ENCODE assay signal across 23 cellular contexts in the genomic region with DNA sequence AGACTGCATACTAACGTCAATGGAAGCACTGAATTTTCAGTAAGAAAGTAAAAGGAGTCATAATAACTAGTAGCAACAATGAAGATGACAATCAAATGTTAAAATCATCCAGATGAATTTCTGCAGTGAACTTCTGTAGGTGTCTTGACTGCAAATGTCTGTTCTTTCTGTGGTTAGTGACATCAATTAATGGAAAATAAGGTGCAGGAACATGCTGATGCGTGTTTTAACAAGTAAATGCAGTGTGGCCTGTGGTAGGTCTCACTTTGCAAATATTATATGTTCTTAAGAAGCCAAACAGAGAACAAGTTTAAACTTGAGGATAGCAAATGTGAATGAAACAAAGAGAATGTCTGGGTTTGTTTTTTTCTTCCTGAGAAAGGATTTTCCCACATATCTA. TPM values are rescaled to one million over a fixed set of nuclear protein-coding genes. Genes with fewer than 3 reads are reported as not detected.
A peak's percentile ranks its signal among the peaks of the same experiment; 100 is the strongest.
DNase-seq lines count a peak whose midpoint lies in the region; ATAC-seq and TF ChIP-seq lines count a peak whose summit lies in the region.
"Had no signal": no experiment of that assay in that cellular context is flagged by ENCODE, and none has a peak within 500 bp of the region (broad histone marks: within the 10 kb centered on the region; RNA-seq: fewer than 3 reads in every experiment).

No MANE protein-coding gene starts in this region.

- 70% methylated on average over 2 of the region's 2 CpGs for WGBS in right lobe of liver (ENCODE audit: insufficient coverage, low coverage, low lambda C conversion rate, missing lambda C conversion rate)

- TF ChIP-seq POLR2A in right lobe of liver (IDR thresholded peaks at IDR 0.05) = no peak

- no peaks in the 10 kb centered on the region for H3K36me3 ChIP-seq in right lobe of liver
- H3K36me3 ChIP-seq: neutrophil, right atrium auricular region, stomach, upper lobe of left lung had no signal

- peaks cover 83% of the 10 kb centered on the region for H3K4me1 Mint-ChIP-seq in activated T-cell treated with anti-CD3 and anti-CD28 coated beads, Interleukin-2, amount 50 U/mL, for 72 hours (ENCODE audit: low read depth)
- peaks cover 75% of the 10 kb centered on the region for H3K4me1 Mint-ChIP-seq in activated T-helper 1 cell treated with anti-CD3 and anti-CD28 coated beads, Interleukin-12 subunit alpha, Interleukin-12 subunit beta, Interleukin-2, Interleukin-4 antibody, amounts not matched to agents 30 ng/mL and 10 ng/mL and 1 ng/mL, durations not matched to agents 14 hours and 24 hours and 36 hours (ENCODE audit: low read depth)

- peak overlapping the region; percentile 93 for H3K27ac Mint-ChIP-seq in activated T-cell treated with anti-CD3 and anti-CD28 coated beads, Interleukin-2, amount 50 U/mL, for 72 hours
- peak overlapping the region; percentile 82 for H3K27ac Mint-ChIP-seq in activated T-helper 1 cell treated with anti-CD3 and anti-CD28 coated beads, Interleukin-12 subunit alpha, Interleukin-12 subunit beta, Interleukin-2, Interleukin-4 antibody, amounts not matched to agents 30 ng/mL and 10 ng/mL and 1 ng/mL, durations not matched to agents 14 hours and 24 hours and 36 hours

- peaks cover 5 to 13% of the 10 kb centered on the region in 2 donors for H3K36me3 Mint-ChIP-seq in activated T-cell treated with anti-CD3 and anti-CD28 coated beads, Interleukin-2, amount 50 U/mL, for 72 hours (ENCODE audit: insufficient read depth in 2 of 2)
- H3K36me3 Mint-ChIP-seq in activated T-helper 1 cell treated with anti-CD3 and anti-CD28 coated beads, Interleukin-12 subunit alpha, Interleukin-12 subunit beta, Interleukin-2, Interleukin-4 antibody, amounts not matched to agents 30 ng/mL and 10 ng/mL and 1 ng/mL, durations not matched to agents 14 hours and 24 hours and 36 hours (ENCODE audit: low read depth) = peaks cover 24% of the 10 kb centered on the region
- H3K36me3 Mint-ChIP-seq: T-cell had no signal

- H3K9me3 ChIP-seq in right lobe of liver = no peaks in the 10 kb centered on the region
- H3K9me3 ChIP-seq: body of pancreas, neutrophil, right atrium auricular region, stomach, upper lobe of left lung had no signal

- peak overlapping the region; percentile 85 for H3K27ac ChIP-seq in foreskin keratinocyte
- H3K27ac ChIP-seq in substantia nigra (ENCODE audit: low read depth, low read length, poor library complexity, severe bottlenecking) = peak overlapping the region; percentile 40
- no peak overlapping the region for H3K27ac ChIP-seq in right lobe of liver
- H3K27ac ChIP-seq: body of pancreas, neutrophil, right atrium auricular region, stomach, upper lobe of left lung, VCaP had no signal

- H3K27me3 ChIP-seq in foreskin keratinocyte = no peaks in the 10 kb centered on the region
- no peaks in the 10 kb centered on the region for H3K27me3 ChIP-seq in right lobe of liver
- H3K27me3 ChIP-seq: body of pancreas, neutrophil, right atrium auricular region, stomach, upper lobe of left lung had no signal

- no peak overlapping the region for H3K4me3 ChIP-seq in right lobe of liver
- H3K4me3 ChIP-seq: body of pancreas, K562, right atrium auricular region, stomach, upper lobe of left lung had no signal

- peaks cover 1 to 2% of the 10 kb centered on the region in 2 donors for H3K9me3 Mint-ChIP-seq in activated T-cell treated with anti-CD3 and anti-CD28 coated beads, Interleukin-2, amount 50 U/mL, for 72 hours
- peaks cover 9% of the 10 kb centered on the region for H3K9me3 Mint-ChIP-seq in activated T-helper 1 cell treated with anti-CD3 and anti-CD28 coated beads, Interleukin-12 subunit alpha, Interleukin-12 subunit beta, Interleukin-2, Interleukin-4 antibody, amounts not matched to agents 30 ng/mL and 10 ng/mL and 1 ng/mL, durations not matched to agents 14 hours and 24 hours and 36 hours
- H3K9me3 Mint-ChIP-seq: T-cell had no signal

- H3K4me3 Mint-ChIP-seq in activated T-cell treated with anti-CD3 and anti-CD28 coated beads, Interleukin-2, amount 50 U/mL, for 72 hours = peak overlapping the region; percentile 53 to 82
- peak overlapping the region; percentile 72 for H3K4me3 Mint-ChIP-seq in activated T-helper 1 cell treated with anti-CD3 and anti-CD28 coated beads, Interleukin-12 subunit alpha, Interleukin-12 subunit beta, Interleukin-2, Interleukin-4 antibody, amounts not matched to agents 30 ng/mL and 10 ng/mL and 1 ng/mL, durations not matched to agents 14 hours and 24 hours and 36 hours
- H3K4me3 Mint-ChIP-seq: T-cell had no signal

- no peaks in the 10 kb centered on the region for H3K27me3 Mint-ChIP-seq in activated T-cell treated with anti-CD3 and anti-CD28 coated beads, Interleukin-2, amount 50 U/mL, for 72 hours (ENCODE audit: low read depth)
- H3K27me3 Mint-ChIP-seq in activated T-helper 1 cell treated with anti-CD3 and anti-CD28 coated beads, Interleukin-12 subunit alpha, Interleukin-12 subunit beta, Interleukin-2, Interleukin-4 antibody, amounts not matched to agents 30 ng/mL and 10 ng/mL and 1 ng/mL, durations not matched to agents 14 hours and 24 hours and 36 hours (ENCODE audit: insufficient read depth) = no peaks in the 10 kb centered on the region
- H3K27me3 Mint-ChIP-seq: T-cell had no signal

- intact Hi-C loops in activated T-helper 1 cell treated with anti-CD3 and anti-CD28 coated beads, Interleukin-12 subunit alpha, Interleukin-12 subunit beta, Interleukin-2, Interleukin-4 antibody, amounts not matched to agents 30 ng/mL and 10 ng/mL and 1 ng/mL, durations not matched to agents 14 hours and 24 hours and 36 hours (cut with micrococcal nuclease) = loop anchor here (1.0 to 2.0 kb wide), 8 partner anchors 8 to 116 kb away; partner anchors contain the start of gene ARAP2
- intact Hi-C loops in right lobe of liver (cut with DNase I) = no loop called here

- TF ChIP-seq CTCF in foreskin keratinocyte (conservative IDR thresholded peaks at IDR 0.05) (no peak), right lobe of liver (IDR thresholded peaks at IDR 0.05) (no peak)

- H3K4me1 ChIP-seq in foreskin keratinocyte (peaks cover 33% of the 10 kb centered on the region), right lobe of liver (no peaks in the 10 kb centered on the region)
- H3K4me1 ChIP-seq: body of pancreas, right atrium auricular region, stomach had no signal

- no peak for DNase-seq in activated T-cell treated with anti-CD3 and anti-CD28 coated beads, Interleukin-2, amount 50 U/mL, for 72 hours
- no peak for DNase-seq in activated T-cell treated with anti-CD3 and anti-CD28 coated beads for 4 hours
- DNase-seq in activated T-helper 1 cell treated with anti-CD3 and anti-CD28 coated beads, Interleukin-12 subunit alpha, Interleukin-12 subunit beta, Interleukin-2, Interleukin-4 antibody, amounts not matched to agents 30 ng/mL and 10 ng/mL and 1 ng/mL, durations not matched to agents 14 hours and 24 hours and 36 hours (ENCODE audit: low spot score) = no peak
- DNase-seq in foreskin keratinocyte = peak; percentile 97 to 98
- no peak for DNase-seq in substantia nigra (lab: John Stamatoyannopoulos, UW)
- no peak for DNase-seq in GF-D8 (lab: John Stamatoyannopoulos, UW)
- no peak for DNase-seq in stimulated activated CD8-positive, alpha-beta memory T cell treated with anti-CD3 and anti-CD28 coated beads, Interleukin-4, amount 100 ng/mL, for 48 hours
- DNase-seq in right lobe of liver = no peak
- DNase-seq: activated naive CD4-positive, alpha-beta T cell treated with anti-CD3 and anti-CD28 coated beads, Interleukin-2, amount 50 U/mL, for 16 hours; body of pancreas; cortex of kidney; foreskin melanocyte; left cardiac atrium; NCI-H2029 treated with DMSO at 0.1 percent for 48 hours; NCI-H510A; stomach; T-cell; upper lobe of left lung had no signal

- ATAC-seq in activated T-cell treated with anti-CD3 and anti-CD28 coated beads, Interleukin-2, amount 50 U/mL, for 72 hours (replicated peaks in 1 of 2) = peak; percentile 40 to 42
- ATAC-seq in foreskin keratinocyte (peak; percentile 66), right lobe of liver (no peak)
- ATAC-seq: body of pancreas, K562, left cardiac atrium, Right ventricle myocardium inferior had no signal

RNA-seq across cellular contexts. Expression of gene DTHD1, which starts 2.6 kb away (rescaled TPM):
- total RNA-seq in activated T-cell treated with anti-CD3 and anti-CD28 coated beads, Interleukin-2, amount 50 U/mL, for 72 hours = 10 to 100 TPM in 1 of 2 donors, 1 to 10 TPM in 1; 7.9 to 13.5 TPM
- 0.86 and 1.0 TPM in 2 replicates for total RNA-seq in activated T-helper 1 cell treated with anti-CD3 and anti-CD28 coated beads, Interleukin-12 subunit alpha, Interleukin-12 subunit beta, Interleukin-2, Interleukin-4 antibody, amounts not matched to agents 30 ng/mL and 10 ng/mL and 1 ng/mL, durations not matched to agents 14 hours and 24 hours and 36 hours
- total RNA-seq in foreskin keratinocyte = not detected in 2 replicates
- polyA plus RNA-seq in foreskin keratinocyte = not detected in 2 replicates
- under 1 TPM in 4 of 6 experiments, not detected in 2; 0.07 to 0.12 (median 0.12) TPM for total RNA-seq in right lobe of liver
- total RNA-seq: K562, Right ventricle myocardium inferior had no signal
- polyA plus RNA-seq: K562, stomach had no signal

RNA-seq across cellular contexts. Expression of gene ARAP2, which starts 34.5 kb away (rescaled TPM):
- total RNA-seq in activated T-cell treated with anti-CD3 and anti-CD28 coated beads, Interleukin-2, amount 50 U/mL, for 72 hours = 10 to 100 TPM; 70.8 to 96.5 TPM
- total RNA-seq in activated T-helper 1 cell treated with anti-CD3 and anti-CD28 coated beads, Interleukin-12 subunit alpha, Interleukin-12 subunit beta, Interleukin-2, Interleukin-4 antibody, amounts not matched to agents 30 ng/mL and 10 ng/mL and 1 ng/mL, durations not matched to agents 14 hours and 24 hours and 36 hours = 40.1 and 54.9 TPM in 2 replicates
- total RNA-seq in foreskin keratinocyte (13.0 and 13.5 TPM in 2 replicates), right lobe of liver (10 to 100 TPM in 3 of 6 experiments, 1 to 10 TPM in 3; 6.4 to 15.4 (median 10.2) TPM)
- polyA plus RNA-seq in foreskin keratinocyte = 1.5 and 1.8 TPM in 2 replicates

Comparison
In these comparisons a context has a peak if more than half of its experiments do, and no peak if none do; other contexts are left out.
1. ATAC-seq: peak in activated T-cell treated with anti-CD3 and anti-CD28 coated beads, Interleukin-2, amount 50 U/mL, for 72 hours (2 of 2) and foreskin keratinocyte (single experiment); none in right lobe of liver (0 of 4).
2. DNase-seq: peak in foreskin keratinocyte (2 of 2); none in activated T-cell treated with anti-CD3 and anti-CD28 coated beads, Interleukin-2, amount 50 U/mL, for 72 hours (0 of 2), activated T-cell treated with anti-CD3 and anti-CD28 coated beads for 4 hours (single experiment), activated T-helper 1 cell treated with anti-CD3 and anti-CD28 coated beads, Interleukin-12 subunit alpha, Interleukin-12 subunit beta, Interleukin-2, Interleukin-4 antibody, amounts not matched to agents 30 ng/mL and 10 ng/mL and 1 ng/mL, durations not matched to agents 14 hours and 24 hours and 36 hours (single experiment), substantia nigra (0 of 49), GF-D8 (single experiment), stimulated activated CD8-positive, alpha-beta memory T cell treated with anti-CD3 and anti-CD28 coated beads, Interleukin-4, amount 100 ng/mL, for 48 hours (single experiment) and right lobe of liver (0 of 3).
3. H3K27ac ChIP-seq: peak in foreskin keratinocyte (single experiment) and substantia nigra (single experiment); none in right lobe of liver (0 of 3).